Comparison of ENCODE assay signal across 16 cellular contexts in the genomic region with DNA sequence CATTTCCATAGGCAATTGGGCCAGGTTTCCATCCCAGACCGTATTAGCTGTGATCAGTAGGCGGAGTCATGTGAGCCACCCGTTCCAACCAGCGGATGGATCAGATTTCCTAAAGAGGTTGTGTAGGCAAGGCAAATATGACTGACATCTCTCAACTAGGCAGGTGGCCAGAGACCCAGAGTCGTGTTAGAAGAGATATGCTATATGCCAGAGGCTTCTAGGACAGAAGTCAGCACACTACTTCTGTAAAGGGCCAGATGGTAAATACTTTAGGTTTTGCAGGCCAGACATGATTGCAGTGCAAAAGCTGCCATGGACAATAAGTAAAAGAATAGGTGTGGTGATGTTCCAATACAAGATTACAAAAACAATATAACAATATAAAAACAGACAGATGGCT.
DNase-seq lines count a peak whose midpoint lies in the region; TF ChIP-seq lines count a peak whose summit lies in the region.
"Had no signal": no experiment of that assay in that cellular context is flagged by ENCODE, and none has a peak within 500 bp of the region (broad histone marks: within the 10 kb centered on the region; RNA-seq: fewer than 3 reads in every experiment).

No MANE protein-coding gene starts in this region.

- H3K27me3 Mint-ChIP-seq in HFFc6 (ENCODE audit: insufficient read depth) (peaks cover 2% of the 10 kb centered on the region; the same call in 1 of the 2 replicates), Calu3 (ENCODE audit: unreplicated experiment) (no peaks in the 10 kb centered on the region)
- H3K27me3 Mint-ChIP-seq: activated CD4-positive, alpha-beta T cell treated with anti-CD3 and anti-CD28 coated beads, Interleukin-2, amount 10 ng/mL, durations not matched to agents 7 days and 5 days had no signal

- H3K4me3 Mint-ChIP-seq in HFFc6: no peak overlapping the region
- H3K4me3 Mint-ChIP-seq in Calu3 (ENCODE audit: low read depth, unreplicated experiment): no peak overlapping the region
- H3K4me3 Mint-ChIP-seq: activated CD4-positive, alpha-beta T cell treated with anti-CD3 and anti-CD28 coated beads, Interleukin-2, amount 10 ng/mL, durations not matched to agents 7 days and 5 days; central memory CD8-positive, alpha-beta T cell had no signal

- BruUV-seq in Calu3 (replicated peaks; lab: Mats Ljungman, UMichigan): no TSS peak

- H3K4me1 Mint-ChIP-seq in HFFc6 (ENCODE audit: low read depth) (no peaks in the 10 kb centered on the region), Calu3 (ENCODE audit: low read depth, unreplicated experiment) (no peaks in the 10 kb centered on the region)
- H3K4me1 Mint-ChIP-seq: activated CD4-positive, alpha-beta T cell treated with anti-CD3 and anti-CD28 coated beads, Interleukin-2, amount 10 ng/mL, durations not matched to agents 7 days and 5 days; central memory CD8-positive, alpha-beta T cell had no signal

- peak; percentile 49 for DNase-seq in NCI-H1092 (lab: John Stamatoyannopoulos, UW)
- peak; percentile 76 for DNase-seq in NCI-H2029 treated with DMSO at 0.1 percent for 48 hours (lab: John Stamatoyannopoulos, UW)
- peak; percentile 97 for DNase-seq in NCI-H524 treated with DMSO at 0.1 percent for 48 hours (lab: John Stamatoyannopoulos, UW)
- DNase-seq in EL: no peak
- no peak for DNase-seq in activated CD8-positive, alpha-beta memory T cell treated with anti-CD3 and anti-CD28 coated beads, Interleukin-2, amount 50 U/mL, for 48 hours
- DNase-seq in HFFc6: no peak
- no peak for DNase-seq in Calu3
- DNase-seq: activated CD4-positive, alpha-beta T cell treated with anti-CD3 and anti-CD28 coated beads, Interleukin-2, amount 10 ng/mL, durations not matched to agents 7 days and 5 days; activated naive CD4-positive, alpha-beta T cell treated with Interleukin-2 at 50 U/mL for 16 hours; DMS79; effector CD4-positive, alpha-beta T cell; esophagus squamous epithelium; left lung; stimulated activated CD8-positive, alpha-beta memory T cell treated with anti-CD3 and anti-CD28 coated beads, Interleukin-4, amount 100 ng/mL, for 48 hours; SW 1271 had no signal

- no peaks in the 10 kb centered on the region for H3K9me3 Mint-ChIP-seq in HFFc6
- H3K9me3 Mint-ChIP-seq in Calu3 (ENCODE audit: low read depth, unreplicated experiment): no peaks in the 10 kb centered on the region
- H3K9me3 Mint-ChIP-seq: activated CD4-positive, alpha-beta T cell treated with anti-CD3 and anti-CD28 coated beads, Interleukin-2, amount 10 ng/mL, durations not matched to agents 7 days and 5 days; central memory CD8-positive, alpha-beta T cell had no signal

- H3K36me3 Mint-ChIP-seq in HFFc6 (ENCODE audit: low read depth) (no peaks in the 10 kb centered on the region), Calu3 (ENCODE audit: insufficient read depth, unreplicated experiment) (no peaks in the 10 kb centered on the region)

- TF ChIP-seq CTCF in HFFc6 (IDR thresholded peaks at IDR 0.05) (no peak), Calu3 (IDR thresholded peaks at IDR 0.05; ENCODE audit: unreplicated experiment) (no peak)

- CTCF ChIA-PET in Calu3 (lab: Charles Lee): no interaction called here

- intact Hi-C loops in Calu3 (cut with micrococcal nuclease; ENCODE audit: unreplicated experiment): no loop called here

- no peak overlapping the region for H3K27ac Mint-ChIP-seq in HFFc6
- no peak overlapping the region for H3K27ac Mint-ChIP-seq in Calu3 (ENCODE audit: unreplicated experiment)
- H3K27ac Mint-ChIP-seq: activated CD4-positive, alpha-beta T cell treated with anti-CD3 and anti-CD28 coated beads, Interleukin-2, amount 10 ng/mL, durations not matched to agents 7 days and 5 days had no signal

Comparison
In these comparisons a context has a peak if more than half of its experiments do, and no peak if none do; other contexts are left out.
1. DNase-seq: peak in NCI-H1092 (single experiment), NCI-H2029 treated with DMSO at 0.1 percent for 48 hours (single experiment) and NCI-H524 treated with DMSO at 0.1 percent for 48 hours (single experiment); none in EL (single experiment), activated CD8-positive, alpha-beta memory T cell treated with anti-CD3 and anti-CD28 coated beads, Interleukin-2, amount 50 U/mL, for 48 hours (single experiment), HFFc6 (single experiment) and Calu3 (single experiment).